ENCODE assay signal across 11 cellular contexts in the genomic region with DNA sequence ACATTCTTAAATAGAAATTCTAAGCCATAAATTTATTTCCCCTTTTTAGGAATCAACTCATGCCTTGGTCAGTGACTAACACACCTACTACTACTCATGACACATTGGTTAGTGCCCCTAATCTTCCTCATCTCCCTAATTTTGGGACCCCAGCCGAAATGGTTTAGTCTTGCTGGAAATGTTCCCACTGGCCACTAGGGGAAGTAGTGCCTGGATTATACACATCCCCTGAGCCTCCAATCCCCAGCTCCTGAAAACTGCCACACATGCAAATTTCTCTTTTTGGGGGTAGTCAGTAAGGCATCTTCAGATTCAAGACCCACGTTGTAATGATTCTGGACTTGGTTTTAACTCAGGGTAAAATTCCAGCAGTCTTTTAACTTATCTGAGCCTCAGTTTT.
A peak's percentile ranks its signal among the peaks of the same experiment; 100 is the strongest.
DNase-seq lines count a peak whose midpoint lies in the region; ATAC-seq and TF ChIP-seq lines count a peak whose summit lies in the region.
"Had no signal": no experiment of that assay in that cellular context is flagged by ENCODE, and none has a peak within 500 bp of the region (broad histone marks: within the 10 kb centered on the region; RNA-seq: fewer than 3 reads in every experiment).

No MANE protein-coding gene starts in this region.

- H3K79me2 ChIP-seq in PC-9 (ENCODE audit: low read depth): no peaks in the 10 kb centered on the region

- peaks cover 0 to 22% (median 11%) of the 10 kb centered on the region in 7 donors for H3K4me1 Mint-ChIP-seq in naive thymus-derived CD4-positive, alpha-beta T cell

- TF ChIP-seq CTCF in 22Rv1 (IDR thresholded peaks at IDR 0.05): peak; percentile 46
- peak; percentile 58 for TF ChIP-seq CTCF in GM12865 (IDR thresholded peaks at IDR 0.05; ENCODE audit: insufficient read depth, low read depth, low read length, missing control alignments)
- TF ChIP-seq CTCF in PC-9 (conservative IDR thresholded peaks at IDR 0.05): peak; percentile 66
- peak; percentile 66 for TF ChIP-seq CTCF in fibroblast of villous mesenchyme (IDR thresholded peaks at IDR 0.05; ENCODE audit: insufficient read depth, low read depth, low read length)

- H3K4me2 ChIP-seq in PC-9: no peak overlapping the region

- POLR2A ChIA-PET in PC-9 (lab: Charles Lee; ENCODE audit: unreplicated experiment): no interaction called here
- POLR2A ChIA-PET in naive thymus-derived CD4-positive, alpha-beta T cell (lab: Charles Lee): no interaction called here

- H3K9me3 ChIP-seq in PC-9 (ENCODE audit: insufficient read depth, low read depth): peaks cover 15% of the 10 kb centered on the region
- H3K9me3 ChIP-seq in naive thymus-derived CD4-positive, alpha-beta T cell (ENCODE audit: control insufficient read depth in 2 of 3, low read length in 3 of 3): no peaks in the 10 kb centered on the region

- CTCF ChIA-PET in PC-9 (lab: Charles Lee): no interaction called here
- CTCF ChIA-PET in naive thymus-derived CD4-positive, alpha-beta T cell (lab: Charles Lee): no interaction called here

- H4K20me1 ChIP-seq in PC-9 (ENCODE audit: insufficient read depth): no peaks in the 10 kb centered on the region

- no peaks in the 10 kb centered on the region for H3F3A ChIP-seq in PC-9 (ENCODE audit: insufficient read depth, low read depth)

- peaks cover 3 to 8% (median 5%) of the 10 kb centered on the region in 5 donors for H3K36me3 Mint-ChIP-seq in naive thymus-derived CD4-positive, alpha-beta T cell

- H3K4me3 Mint-ChIP-seq in naive thymus-derived CD4-positive, alpha-beta T cell: no peak overlapping the region
- H3K4me3 Mint-ChIP-seq: activated naive CD8-positive, alpha-beta T cell treated with anti-CD3 and anti-CD28 coated beads for 36 hours had no signal

- H3K27ac Mint-ChIP-seq in naive thymus-derived CD4-positive, alpha-beta T cell: no peak overlapping the region
- H3K27ac Mint-ChIP-seq: activated naive CD8-positive, alpha-beta T cell treated with anti-CD3 and anti-CD28 coated beads for 36 hours had no signal

- H3K9me3 Mint-ChIP-seq in naive thymus-derived CD4-positive, alpha-beta T cell: peaks cover 3 to 16% (median 8%) of the 10 kb centered on the region in 11 donors

- no peak for ATAC-seq in GM21529 (IDR thresholded peaks at IDR 0.05; ENCODE audit: unreplicated experiment)
- ATAC-seq in HG02623 (IDR thresholded peaks at IDR 0.05; ENCODE audit: unreplicated experiment): no peak
- no peak for ATAC-seq in GM18861 (IDR thresholded peaks at IDR 0.05; ENCODE audit: unreplicated experiment)
- no peak for ATAC-seq in naive thymus-derived CD4-positive, alpha-beta T cell
- ATAC-seq: stimulated activated naive CD8-positive, alpha-beta T cell treated with anti-CD3 and anti-CD28 coated beads, Interleukin-15, Interleukin-2, amounts not matched to agents 100 U/mL and 50 U/mL, for 24 hours had no signal

- H3K27me3 Mint-ChIP-seq in naive thymus-derived CD4-positive, alpha-beta T cell: peaks cover 26 to 61% (median 41%) of the 10 kb centered on the region in 5 donors

- no peaks in the 10 kb centered on the region; the same call in none of the 2 replicates for H3K27me3 ChIP-seq in PC-9 (ENCODE audit: insufficient read depth, low read depth)
- H3K27me3 ChIP-seq in naive thymus-derived CD4-positive, alpha-beta T cell (ENCODE audit: control insufficient read depth in 2 of 2, insufficient read depth in 2 of 2, low read length in 2 of 2): peaks cover 0 to 3% of the 10 kb centered on the region in 2 donors

- H3K9me2 ChIP-seq in PC-9 (ENCODE audit: insufficient read depth): no peaks in the 10 kb centered on the region

- no peak overlapping the region for H2AFZ ChIP-seq in PC-9

- no peaks in the 10 kb centered on the region for H3K36me3 ChIP-seq in PC-9 (ENCODE audit: low read depth)
- H3K36me3 ChIP-seq in naive thymus-derived CD4-positive, alpha-beta T cell (ENCODE audit: control insufficient read depth in 2 of 3, insufficient read depth in 3 of 3, low read length in 3 of 3): no peaks in the 10 kb centered on the region

- no TSS peak for BruUV-seq in PC-9 (replicated peaks; lab: Mats Ljungman, UMichigan)

- H3K27ac ChIP-seq in 22Rv1: no peak overlapping the region
- no peak overlapping the region for H3K27ac ChIP-seq in PC-9
- H3K27ac ChIP-seq in naive thymus-derived CD4-positive, alpha-beta T cell (ENCODE audit: low read depth, low read length): no peak overlapping the region

- no peaks in the 10 kb centered on the region for H3K4me1 ChIP-seq in PC-9 (replicated peaks; ENCODE audit: insufficient read depth)
- peaks cover 0 to 11% of the 10 kb centered on the region in 2 donors for H3K4me1 ChIP-seq in naive thymus-derived CD4-positive, alpha-beta T cell (ENCODE audit: control insufficient read depth in 2 of 2, insufficient read depth in 2 of 2, low read length in 2 of 2)

- DNase-seq in GM12865 (ENCODE audit: low read depth) (no peak), PC-9 (no peak), fibroblast of villous mesenchyme (ENCODE audit: low read depth) (peak; percentile 17)
- DNase-seq in naive thymus-derived CD4-positive, alpha-beta T cell: no peak
- DNase-seq: activated naive CD8-positive, alpha-beta T cell treated with anti-CD3 and anti-CD28 coated beads for 36 hours; hypothalamus; stimulated activated naive CD8-positive, alpha-beta T cell treated with anti-CD3 and anti-CD28 coated beads, Interleukin-15, Interleukin-2, amounts not matched to agents 100 U/mL and 50 U/mL, for 24 hours had no signal

- H3K4me3 ChIP-seq in GM12865 (ENCODE audit: low read depth, low read length) (no peak overlapping the region), PC-9 (no peak overlapping the region), fibroblast of villous mesenchyme (ENCODE audit: low read depth, low read length) (no peak overlapping the region)
- H3K4me3 ChIP-seq in naive thymus-derived CD4-positive, alpha-beta T cell (ENCODE audit: low read length): no peak overlapping the region

- intact Hi-C loops in PC-9 (cut with micrococcal nuclease; ENCODE audit: unreplicated experiment): no loop called here
- intact Hi-C loops in naive thymus-derived CD4-positive, alpha-beta T cell (cut with micrococcal nuclease): no loop called here
